In the genomic region with DNA sequence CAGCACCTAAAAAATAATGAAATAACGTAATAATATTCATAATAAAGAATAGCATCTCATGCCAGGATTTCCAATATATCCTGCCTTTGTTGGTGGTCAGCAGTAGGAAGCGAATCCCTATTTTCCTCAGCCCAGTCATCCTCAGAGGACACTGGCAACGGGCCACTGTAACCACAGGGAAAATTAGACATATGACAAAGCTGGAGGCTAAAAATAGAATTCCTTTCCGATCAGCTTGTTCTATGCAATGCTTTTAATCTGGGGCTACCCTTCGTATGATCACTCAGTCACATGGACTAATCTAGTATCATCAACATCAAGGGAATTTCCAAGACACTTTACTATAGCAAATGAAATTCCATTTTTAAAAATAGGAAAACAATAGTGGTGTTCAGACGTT, we compare ENCODE assay signal across 19 cellular contexts.
DNase-seq lines count a peak whose midpoint lies in the region; ATAC-seq and TF ChIP-seq lines count a peak whose summit lies in the region.
"Had no signal": no experiment of that assay in that cellular context is flagged by ENCODE, and none has a peak within 500 bp of the region (broad histone marks: within the 10 kb centered on the region; RNA-seq: fewer than 3 reads in every experiment).

No MANE protein-coding gene starts in this region.

- H3K4me1 ChIP-seq in ACC112 (ENCODE audit: control insufficient read depth, insufficient read depth, low read length, unreplicated experiment) (peaks cover 16% of the 10 kb centered on the region), right cardiac atrium (ENCODE audit: control insufficient read depth, insufficient read depth, low read length) (no peaks in the 10 kb centered on the region), sigmoid colon (no peaks in the 10 kb centered on the region)

- no peak overlapping the region for H3K27ac Mint-ChIP-seq in HFFc6
- H3K27ac Mint-ChIP-seq: activated CD4-positive, alpha-beta memory T cell treated with anti-CD3 and anti-CD28 coated beads for 36 hours had no signal

- intact Hi-C loops in right cardiac atrium (cut with DNase I) (no loop called here), head of caudate nucleus (cut with DNase I) (no loop called here), sigmoid colon (cut with DNase I) (no loop called here)

- H3K27me3 Mint-ChIP-seq in HFFc6 (ENCODE audit: insufficient read depth): no peaks in the 10 kb centered on the region
- H3K27me3 Mint-ChIP-seq: activated CD4-positive, alpha-beta memory T cell treated with anti-CD3 and anti-CD28 coated beads for 36 hours had no signal

- no peak overlapping the region for H3K4me3 Mint-ChIP-seq in HFFc6
- H3K4me3 Mint-ChIP-seq: activated CD4-positive, alpha-beta memory T cell treated with anti-CD3 and anti-CD28 coated beads for 36 hours; neural crest cell had no signal

- H3K27me3 ChIP-seq in ACC112 (ENCODE audit: insufficient read depth, low read length) (no peaks in the 10 kb centered on the region), right cardiac atrium (ENCODE audit: control insufficient read depth, insufficient read depth) (no peaks in the 10 kb centered on the region), sigmoid colon (no peaks in the 10 kb centered on the region)
- H3K27me3 ChIP-seq: gastroesophageal sphincter, MG63 had no signal

- DNase-seq in HFFc6 (peak; percentile 40), cardiac fibroblast (ENCODE audit: low read depth in 2 of 2) (peak; percentile 22 to 59), right cardiac atrium (peak; percentile 50 to 64 (median 54)), NCI-H187 (lab: John Stamatoyannopoulos, UW) (no peak), head of caudate nucleus (no peak), nucleus accumbens (lab: John Stamatoyannopoulos, UW) (no peak), sigmoid colon (no peak)
- DNase-seq: activated CD4-positive, alpha-beta memory T cell treated with anti-CD3 and anti-CD28 coated beads for 36 hours; activated effector memory CD4-positive, alpha-beta T cell treated with anti-CD3 and anti-CD28 coated beads, Interleukin-2, amount 50 U/mL, for 16 hours; DMS79 treated with DMSO at 0.1 percent for 48 hours; GOT3; MG63; NCI-H2171 treated with DMSO at 0.1 percent for 48 hours; stimulated activated CD8-positive, alpha-beta memory T cell treated with anti-CD3 and anti-CD28 coated beads, Interleukin-4, amount 100 ng/mL, for 48 hours; T-helper 9 cell had no signal

- no peak for TF ChIP-seq EP300 in sigmoid colon (IDR thresholded peaks at IDR 0.05)

- peak; percentile 57 to 88 for ATAC-seq in right cardiac atrium
- ATAC-seq: gastroesophageal sphincter, left lobe of liver had no signal

- TF ChIP-seq POLR2A in sigmoid colon (IDR thresholded peaks at IDR 0.05): no peak

- H3K79me2 ChIP-seq in ACC112 (ENCODE audit: control insufficient read depth, insufficient read depth, low read length, unreplicated experiment): no peaks in the 10 kb centered on the region

- H3K27ac ChIP-seq in ACC112 (ENCODE audit: low read depth, low read length) (peak overlapping the region; percentile 20; the same call in 1 of the 2 replicates), right cardiac atrium (ENCODE audit: low read length) (no peak overlapping the region), sigmoid colon (no peak overlapping the region)
- H3K27ac ChIP-seq: gastroesophageal sphincter had no signal

- 0 out of 2 replicates have a peak, but pooled peaks cover 5% of the 10 kb centered on the region for H3K36me3 Mint-ChIP-seq in HFFc6 (ENCODE audit: low read depth)
- H3K36me3 Mint-ChIP-seq: activated CD4-positive, alpha-beta memory T cell treated with anti-CD3 and anti-CD28 coated beads for 36 hours had no signal

- H3K9me3 Mint-ChIP-seq in HFFc6: no peaks in the 10 kb centered on the region
- H3K9me3 Mint-ChIP-seq: neural crest cell had no signal

- TF ChIP-seq CTCF in HFFc6 (IDR thresholded peaks at IDR 0.05): no peak
- no peak for TF ChIP-seq CTCF in cardiac fibroblast (IDR thresholded peaks at IDR 0.05; ENCODE audit: low read depth, low read length)
- TF ChIP-seq CTCF in sigmoid colon (IDR thresholded peaks at IDR 0.05): no peak

- H3K9me3 ChIP-seq in right cardiac atrium (ENCODE audit: control insufficient read depth, low read length) (no peaks in the 10 kb centered on the region), sigmoid colon (no peaks in the 10 kb centered on the region)
- H3K9me3 ChIP-seq: gastroesophageal sphincter, MG63 had no signal

- H3K4me3 ChIP-seq in ACC112 (ENCODE audit: low read depth, low read length) (no peak overlapping the region), cardiac fibroblast (replicated peaks in 1 of 2; ENCODE audit: low read depth in 2 of 2, low read length in 2 of 2) (no peak overlapping the region), right cardiac atrium (ENCODE audit: low read length) (no peak overlapping the region), sigmoid colon (no peak overlapping the region)
- H3K4me3 ChIP-seq: gastroesophageal sphincter, MG63 had no signal

- H3K4me1 Mint-ChIP-seq in HFFc6 (ENCODE audit: low read depth): peaks cover 20% of the 10 kb centered on the region
- H3K4me1 Mint-ChIP-seq: neural crest cell had no signal

- 24% methylated on average over 6 of the region's 6 CpGs for WGBS in right cardiac atrium
- WGBS in sigmoid colon, 2 donors: 67 to 74% methylated on average over 6 of the region's 6 CpGs

- H3K36me3 ChIP-seq in ACC112 (ENCODE audit: insufficient read depth, low read length): no peaks in the 10 kb centered on the region
- H3K36me3 ChIP-seq in sigmoid colon: no peaks in the 10 kb centered on the region
- H3K36me3 ChIP-seq: gastroesophageal sphincter, MG63 had no signal

- no peak overlapping the region for H2AFZ ChIP-seq in ACC112 (ENCODE audit: low read length, unreplicated experiment)

Comparison
In these comparisons a context has a peak if more than half of its experiments do, and no peak if none do; other contexts are left out.
1. DNase-seq: peak in HFFc6 (single experiment), cardiac fibroblast (2 of 2) and right cardiac atrium (3 of 3); none in NCI-H187 (0 of 2), head of caudate nucleus (0 of 42), nucleus accumbens (0 of 56) and sigmoid colon (single experiment).